In genomic region chrX:40953369-40953768, GRCh38 we compare ENCODE assay signal across 11 cellular contexts.
DNase-seq lines count a peak whose midpoint lies in the region; ATAC-seq and TF ChIP-seq lines count a peak whose summit lies in the region.
"Had no signal": no experiment of that assay in that cellular context is flagged by ENCODE, and none has a peak within 500 bp of the region (broad histone marks: within the 10 kb centered on the region; RNA-seq: fewer than 3 reads in every experiment).

No MANE protein-coding gene starts in this region.

- H3K27me3 Mint-ChIP-seq in activated T-cell treated with anti-CD3 and anti-CD28 coated beads, Interleukin-2, amount 50 U/mL, for 24 hours: peaks cover 48% of the 10 kb centered on the region

- H3K27me3 ChIP-seq in sigmoid colon: no peaks in the 10 kb centered on the region

- intact Hi-C loops in sigmoid colon (cut with DNase I): no loop called here

- H3K36me3 Mint-ChIP-seq in activated T-cell treated with anti-CD3 and anti-CD28 coated beads, Interleukin-2, amount 50 U/mL, for 24 hours (ENCODE audit: low read depth): no peaks in the 10 kb centered on the region
- no peaks in the 10 kb centered on the region for H3K36me3 Mint-ChIP-seq in stimulated activated effector memory CD8-positive, alpha-beta T cell treated with anti-CD3 and anti-CD28 coated beads, Interleukin-12 subunit alpha, Interleukin-12 subunit beta, amount 100 ng/mL, for 72 hours

- no peaks in the 10 kb centered on the region for H3K36me3 ChIP-seq in sigmoid colon

- TF ChIP-seq EP300 in sigmoid colon (IDR thresholded peaks at IDR 0.05): no peak

- no peak overlapping the region for H3K4me3 ChIP-seq in sigmoid colon

- H3K4me1 Mint-ChIP-seq in activated T-cell treated with anti-CD3 and anti-CD28 coated beads, Interleukin-2, amount 50 U/mL, for 24 hours (ENCODE audit: low read depth): peaks cover 22% of the 10 kb centered on the region
- peaks cover 18% of the 10 kb centered on the region for H3K4me1 Mint-ChIP-seq in stimulated activated effector memory CD8-positive, alpha-beta T cell treated with anti-CD3 and anti-CD28 coated beads, Interleukin-12 subunit alpha, Interleukin-12 subunit beta, amount 100 ng/mL, for 72 hours

- H3K9me3 ChIP-seq in sigmoid colon: no peaks in the 10 kb centered on the region

- H3K27ac ChIP-seq in sigmoid colon: no peak overlapping the region

- H3K4me3 Mint-ChIP-seq in activated T-cell treated with anti-CD3 and anti-CD28 coated beads, Interleukin-2, amount 50 U/mL, for 24 hours: peak overlapping the region; percentile 37
- peak overlapping the region; percentile 11 for H3K4me3 Mint-ChIP-seq in stimulated activated effector memory CD8-positive, alpha-beta T cell treated with anti-CD3 and anti-CD28 coated beads, Interleukin-12 subunit alpha, Interleukin-12 subunit beta, amount 100 ng/mL, for 72 hours

- no peak for TF ChIP-seq CTCF in sigmoid colon (IDR thresholded peaks at IDR 0.05)

- no peaks in the 10 kb centered on the region for H3K9me3 Mint-ChIP-seq in activated T-cell treated with anti-CD3 and anti-CD28 coated beads, Interleukin-2, amount 50 U/mL, for 24 hours
- H3K9me3 Mint-ChIP-seq in stimulated activated effector memory CD8-positive, alpha-beta T cell treated with anti-CD3 and anti-CD28 coated beads, Interleukin-12 subunit alpha, Interleukin-12 subunit beta, amount 100 ng/mL, for 72 hours: peaks cover 5% of the 10 kb centered on the region

- ATAC-seq in HG02759 (IDR thresholded peaks at IDR 0.05; ENCODE audit: unreplicated experiment) (peak; percentile 72), HG03025 (IDR thresholded peaks at IDR 0.05; ENCODE audit: low FRiP score, unreplicated experiment) (no peak)
- ATAC-seq in stimulated activated effector memory CD8-positive, alpha-beta T cell treated with anti-CD3 and anti-CD28 coated beads, Interleukin-12 subunit alpha, Interleukin-12 subunit beta, amount 100 ng/mL, for 72 hours: no peak

- DNase-seq in activated T-cell treated with anti-CD3 and anti-CD28 coated beads, Interleukin-2, amount 50 U/mL, for 24 hours: no peak
- DNase-seq in activated T-cell treated with anti-CD3 and anti-CD28 coated beads for 4 hours (no peak), RPMI8226 (peak; percentile 5), SIG-M5 treated with dmso at 0.1 percent for 504 hours (lab: John Stamatoyannopoulos, UW; ENCODE audit: unreplicated experiment) (no peak), sigmoid colon (no peak)
- no peak for DNase-seq in stimulated activated effector memory CD8-positive, alpha-beta T cell treated with anti-CD3 and anti-CD28 coated beads, Interleukin-12 subunit alpha, Interleukin-12 subunit beta, amount 100 ng/mL, for 72 hours (ENCODE audit: low spot score in 2 of 2)
- DNase-seq: GOT3, NCI-H524, posterior cingulate gyrus had no signal

- 83 to 88% methylated on average over 2 of the region's 2 CpGs for WGBS in sigmoid colon, 2 donors

- no peaks in the 10 kb centered on the region for H3K4me1 ChIP-seq in sigmoid colon

- no peak for TF ChIP-seq POLR2A in sigmoid colon (IDR thresholded peaks at IDR 0.05)

- H3K27ac Mint-ChIP-seq in activated T-cell treated with anti-CD3 and anti-CD28 coated beads, Interleukin-2, amount 50 U/mL, for 24 hours: no peak overlapping the region
- H3K27ac Mint-ChIP-seq in stimulated activated effector memory CD8-positive, alpha-beta T cell treated with anti-CD3 and anti-CD28 coated beads, Interleukin-12 subunit alpha, Interleukin-12 subunit beta, amount 100 ng/mL, for 72 hours: peak overlapping the region; percentile 26
